In genomic region chr13:25587581-25587980, GRCh38 we compare ENCODE assay signal across 26 cellular contexts.
"Had no signal": no experiment of that assay in that cellular context is flagged by ENCODE, and none has a peak within 500 bp of the region (broad histone marks: within the 10 kb centered on the region; RNA-seq: fewer than 3 reads in every experiment).

No MANE protein-coding gene starts in this region.

- H3K4me3 ChIP-seq: neural progenitor cell, ovary, psoas muscle, right lobe of liver, sigmoid colon, stomach, thoracic aorta, thyroid gland, tibial nerve, upper lobe of left lung, vagina had no signal

- H3K9ac ChIP-seq: neural progenitor cell, parathyroid adenoma had no signal

- DNase-seq: naive thymus-derived CD8-positive, alpha-beta T cell; occipital lobe; ovary; posterior cingulate gyrus; psoas muscle; right cardiac atrium; right lobe of liver; sigmoid colon; stimulated activated CD4-positive, alpha-beta T cell treated with anti-CD3 and anti-CD28 coated beads, Interleukin-15, amount 100 ng/mL, for 24 hours; stimulated activated CD4-positive, alpha-beta T cell treated with anti-CD3 and anti-CD28 coated beads, Interleukin-2, amount 100 ng/mL, for 24 hours; stimulated activated CD4-positive, alpha-beta T cell treated with anti-CD3 and anti-CD28 coated beads, Interleukin-2, amount 100 ng/mL, for 48 hours; stimulated activated CD4-positive, alpha-beta T cell treated with anti-CD3 and anti-CD28 coated beads, Interleukin-4, amount 100 ng/mL, for 24 hours; stimulated activated naive B cell treated with anti-CD40 and anti-IgM and Interleukin-4, amounts not matched to agents 10 μg/mL and 1 μg/mL and 100 μg/mL, for 72 hours; stimulated activated naive CD4-positive, alpha-beta T cell treated with Interleukin-2 at 50 U/mL for 16 hours; stomach; thyroid gland; trophoblast cell; upper lobe of left lung had no signal

- H3K4me1 ChIP-seq: parathyroid adenoma, psoas muscle, right lobe of liver, sigmoid colon, stomach, thyroid gland, tibial nerve, upper lobe of left lung, vagina had no signal

- H3K27me3 ChIP-seq: neural progenitor cell, ovary, sigmoid colon, stomach, thyroid gland, tibial nerve, upper lobe of left lung, vagina had no signal

- ATAC-seq: naive thymus-derived CD8-positive, alpha-beta T cell; natural killer cell treated with Interleukin-12 subunit alpha and Interleukin-12 subunit beta and Interleukin-15 and Interleukin-18, amount 100 ng/mL, for 72 hours; psoas muscle; right cardiac atrium; right lobe of liver; stimulated activated effector memory CD8-positive, alpha-beta T cell treated with anti-CD3 and anti-CD28 coated beads, Interleukin-12 subunit alpha, Interleukin-12 subunit beta, amount 100 ng/mL, for 72 hours; stimulated activated naive B cell treated with anti-CD40 and anti-IgM and Interleukin-4, amounts not matched to agents 10 μg/mL and 1 μg/mL and 100 μg/mL, for 72 hours had no signal

- H3K9me3 ChIP-seq: ovary, psoas muscle, right lobe of liver, sigmoid colon, stomach, thoracic aorta, thyroid gland, tibial nerve, upper lobe of left lung, vagina had no signal

- H3K27ac ChIP-seq: neural progenitor cell, ovary, parathyroid adenoma, psoas muscle, right lobe of liver, sigmoid colon, stomach, thoracic aorta, thyroid gland, tibial nerve, upper lobe of left lung, vagina had no signal

- FAIRE-seq: urothelium cell line had no signal

- H3K36me3 ChIP-seq: neural progenitor cell, ovary, right lobe of liver, sigmoid colon, stomach, thoracic aorta, thyroid gland, tibial nerve, upper lobe of left lung, vagina had no signal
